In genomic region chr17:18179804-18180203, GRCh38 we compare ENCODE assay signal across 21 cellular contexts. TPM values are rescaled to one million over a fixed set of nuclear protein-coding genes. Genes with fewer than 3 reads are reported as not detected.
DNase-seq lines count a peak whose midpoint lies in the region; ATAC-seq and TF ChIP-seq lines count a peak whose summit lies in the region.
"Had no signal": no experiment of that assay in that cellular context is flagged by ENCODE, and none has a peak within 500 bp of the region (broad histone marks: within the 10 kb centered on the region; RNA-seq: fewer than 3 reads in every experiment).

No MANE protein-coding gene starts in this region.

- H3K4me3 Mint-ChIP-seq in activated naive CD4-positive, alpha-beta T cell treated with anti-CD3 and anti-CD28 coated beads for 36 hours: no peak overlapping the region
- peak overlapping the region; percentile 30 for H3K4me3 Mint-ChIP-seq in activated T-helper 17 cell treated with anti-CD3 and anti-CD28 coated beads, Interleukin-2, amount 50 U/mL, for 72 hours
- H3K4me3 Mint-ChIP-seq in mesothelial cell of epicardium: no peak overlapping the region
- no peak overlapping the region for H3K4me3 Mint-ChIP-seq in stimulated activated naive B cell treated with anti-CD40 and anti-IgM and Interleukin-4, amounts not matched to agents 10 μg/mL and 1 μg/mL and 100 μg/mL, for 72 hours

- peak overlapping the region; percentile 6 for H3K27ac Mint-ChIP-seq in activated naive CD4-positive, alpha-beta T cell treated with anti-CD3 and anti-CD28 coated beads for 36 hours
- H3K27ac Mint-ChIP-seq in activated naive CD4-positive, alpha-beta T cell treated with anti-CD3 and anti-CD28 coated beads, Interleukin-2, amount 50 U/mL, for 72 hours: no peak overlapping the region
- H3K27ac Mint-ChIP-seq in activated T-helper 17 cell treated with anti-CD3 and anti-CD28 coated beads, Interleukin-2, amount 50 U/mL, for 72 hours: no peak overlapping the region
- H3K27ac Mint-ChIP-seq in mesothelial cell of epicardium: peak overlapping the region; percentile 45
- peak overlapping the region; percentile 49 for H3K27ac Mint-ChIP-seq in stimulated activated naive B cell treated with anti-CD40 and anti-IgM and Interleukin-4, amounts not matched to agents 10 μg/mL and 1 μg/mL and 100 μg/mL, for 72 hours

- no peaks in the 10 kb centered on the region for H3K9me3 Mint-ChIP-seq in activated naive CD4-positive, alpha-beta T cell treated with anti-CD3 and anti-CD28 coated beads for 36 hours
- no peaks in the 10 kb centered on the region for H3K9me3 Mint-ChIP-seq in activated naive CD4-positive, alpha-beta T cell treated with anti-CD3 and anti-CD28 coated beads, Interleukin-2, amount 50 U/mL, for 72 hours
- H3K9me3 Mint-ChIP-seq in activated T-helper 17 cell treated with anti-CD3 and anti-CD28 coated beads, Interleukin-2, amount 50 U/mL, for 72 hours: no peaks in the 10 kb centered on the region
- H3K9me3 Mint-ChIP-seq in mesothelial cell of epicardium: no peaks in the 10 kb centered on the region
- no peaks in the 10 kb centered on the region for H3K9me3 Mint-ChIP-seq in stimulated activated naive B cell treated with anti-CD40 and anti-IgM and Interleukin-4, amounts not matched to agents 10 μg/mL and 1 μg/mL and 100 μg/mL, for 72 hours

- TF ChIP-seq CTCF in mesothelial cell of epicardium (IDR thresholded peaks at IDR 0.05; ENCODE audit: unreplicated experiment): no peak

- DNase-seq in activated naive CD4-positive, alpha-beta T cell treated with anti-CD3 and anti-CD28 coated beads for 36 hours: no peak
- DNase-seq in activated naive CD4-positive, alpha-beta T cell treated with anti-CD3 and anti-CD28 coated beads, Interleukin-2, amount 50 U/mL, for 72 hours (ENCODE audit: low spot score in 2 of 2): no peak
- no peak for DNase-seq in mesothelial cell of epicardium (ENCODE audit: low spot score in 2 of 2, unreplicated experiment in 2 of 2)
- DNase-seq in stimulated activated naive B cell treated with anti-CD40 and anti-IgM and Interleukin-4, amounts not matched to agents 10 μg/mL and 1 μg/mL and 100 μg/mL, for 72 hours: no peak
- DNase-seq in OCI-M2 (lab: John Stamatoyannopoulos, UW; ENCODE audit: unreplicated experiment): no peak
- DNase-seq: activated CD4-positive, CD25-positive, alpha-beta regulatory T cell; brain microvascular endothelial cell; DMS53; H7; mesendoderm; NCI-H1092; NCI-H187 treated with DMSO at 0.1 percent for 48 hours; NCI-H2171 treated with DMSO at 0.1 percent for 48 hours; NCI-H526; NK-92 treated with Interleukin-12 subunit alpha and Interleukin-12 subunit beta, amount 100 ng/mL, for 24 hours; PC-9; trophoblast cell had no signal

- intact Hi-C loops in activated naive CD4-positive, alpha-beta T cell treated with anti-CD3 and anti-CD28 coated beads for 36 hours (cut with micrococcal nuclease): loop anchor here (5.0 to 10.0 kb wide), 3 partner anchors 182 to 705 kb away; partner anchors contain the start of genes MED9 and SHMT1

- CTCF ChIA-PET in activated naive CD4-positive, alpha-beta T cell treated with anti-CD3 and anti-CD28 coated beads for 36 hours (lab: Charles Lee): no interaction called here

- H3K27me3 Mint-ChIP-seq in activated naive CD4-positive, alpha-beta T cell treated with anti-CD3 and anti-CD28 coated beads for 36 hours (ENCODE audit: low read depth): no peaks in the 10 kb centered on the region
- no peaks in the 10 kb centered on the region for H3K27me3 Mint-ChIP-seq in activated T-helper 17 cell treated with anti-CD3 and anti-CD28 coated beads, Interleukin-2, amount 50 U/mL, for 72 hours
- H3K27me3 Mint-ChIP-seq in mesothelial cell of epicardium (ENCODE audit: low read depth): no peaks in the 10 kb centered on the region
- no peaks in the 10 kb centered on the region for H3K27me3 Mint-ChIP-seq in stimulated activated naive B cell treated with anti-CD40 and anti-IgM and Interleukin-4, amounts not matched to agents 10 μg/mL and 1 μg/mL and 100 μg/mL, for 72 hours

- no peak for ATAC-seq in activated naive CD4-positive, alpha-beta T cell treated with anti-CD3 and anti-CD28 coated beads, Interleukin-2, amount 50 U/mL, for 72 hours
- ATAC-seq in activated T-helper 17 cell treated with anti-CD3 and anti-CD28 coated beads, Interleukin-2, amount 50 U/mL, for 72 hours (replicated peaks): no peak
- ATAC-seq in stimulated activated naive B cell treated with anti-CD40 and anti-IgM and Interleukin-4, amounts not matched to agents 10 μg/mL and 1 μg/mL and 100 μg/mL, for 72 hours (replicated peaks): no peak
- no peak for ATAC-seq in HG03025 (IDR thresholded peaks at IDR 0.05; ENCODE audit: low FRiP score, unreplicated experiment)
- ATAC-seq: left lobe of liver, Right ventricle myocardium inferior had no signal

- H3K36me3 Mint-ChIP-seq in activated naive CD4-positive, alpha-beta T cell treated with anti-CD3 and anti-CD28 coated beads for 36 hours (ENCODE audit: low read depth): peaks cover 4% of the 10 kb centered on the region
- peaks cover 4 to 5% of the 10 kb centered on the region in 2 donors for H3K36me3 Mint-ChIP-seq in activated naive CD4-positive, alpha-beta T cell treated with anti-CD3 and anti-CD28 coated beads, Interleukin-2, amount 50 U/mL, for 72 hours
- peaks cover 28% of the 10 kb centered on the region for H3K36me3 Mint-ChIP-seq in activated T-helper 17 cell treated with anti-CD3 and anti-CD28 coated beads, Interleukin-2, amount 50 U/mL, for 72 hours (ENCODE audit: low read depth)
- H3K36me3 Mint-ChIP-seq in mesothelial cell of epicardium: no peaks in the 10 kb centered on the region
- peaks cover 3 to 4% of the 10 kb centered on the region in 2 donors for H3K36me3 Mint-ChIP-seq in stimulated activated naive B cell treated with anti-CD40 and anti-IgM and Interleukin-4, amounts not matched to agents 10 μg/mL and 1 μg/mL and 100 μg/mL, for 72 hours

- peaks cover 19% of the 10 kb centered on the region for H3K4me1 Mint-ChIP-seq in activated naive CD4-positive, alpha-beta T cell treated with anti-CD3 and anti-CD28 coated beads for 36 hours (ENCODE audit: low read depth)
- H3K4me1 Mint-ChIP-seq in activated T-helper 17 cell treated with anti-CD3 and anti-CD28 coated beads, Interleukin-2, amount 50 U/mL, for 72 hours: peaks cover 16% of the 10 kb centered on the region
- peaks cover 18% of the 10 kb centered on the region for H3K4me1 Mint-ChIP-seq in mesothelial cell of epicardium
- H3K4me1 Mint-ChIP-seq in stimulated activated naive B cell treated with anti-CD40 and anti-IgM and Interleukin-4, amounts not matched to agents 10 μg/mL and 1 μg/mL and 100 μg/mL, for 72 hours: peaks cover 14 to 27% of the 10 kb centered on the region in 2 donors

RNA-seq across cellular contexts. Expression of gene ALKBH5, which starts 3.8 kb away (rescaled TPM):
- total RNA-seq in activated naive CD4-positive, alpha-beta T cell treated with anti-CD3 and anti-CD28 coated beads for 36 hours: 10 to 100 TPM; 83.4 to 86.7 TPM
- 100 to 1,000 TPM in 1 of 2 donors, 10 to 100 TPM in 1; 79.5 to 176 TPM for total RNA-seq in activated naive CD4-positive, alpha-beta T cell treated with anti-CD3 and anti-CD28 coated beads, Interleukin-2, amount 50 U/mL, for 72 hours
- total RNA-seq in activated T-helper 17 cell treated with anti-CD3 and anti-CD28 coated beads, Interleukin-2, amount 50 U/mL, for 72 hours: 100 to 1,000 TPM; 161 to 255 TPM
- 68.6 to 72.3 TPM (median 71.0 TPM) in 3 replicates for total RNA-seq in mesothelial cell of epicardium

RNA-seq across cellular contexts. Expression of gene LLGL1, which starts 45.6 kb away (rescaled TPM):
- 10 to 100 TPM; 14.8 to 15.0 TPM for total RNA-seq in activated naive CD4-positive, alpha-beta T cell treated with anti-CD3 and anti-CD28 coated beads for 36 hours
- 10 to 100 TPM; 14.5 to 15.0 TPM for total RNA-seq in activated naive CD4-positive, alpha-beta T cell treated with anti-CD3 and anti-CD28 coated beads, Interleukin-2, amount 50 U/mL, for 72 hours
- 10 to 100 TPM; 19.5 to 22.3 TPM for total RNA-seq in activated T-helper 17 cell treated with anti-CD3 and anti-CD28 coated beads, Interleukin-2, amount 50 U/mL, for 72 hours
- 70.8 to 72.5 TPM (median 72.1 TPM) in 3 replicates for total RNA-seq in mesothelial cell of epicardium

Comparison
In these comparisons a context has a peak if more than half of its experiments do, and no peak if none do; other contexts are left out.
1. H3K27ac Mint-ChIP-seq: peak in activated naive CD4-positive, alpha-beta T cell treated with anti-CD3 and anti-CD28 coated beads for 36 hours (single experiment), mesothelial cell of epicardium (single experiment) and stimulated activated naive B cell treated with anti-CD40 and anti-IgM and Interleukin-4, amounts not matched to agents 10 μg/mL and 1 μg/mL and 100 μg/mL, for 72 hours (single experiment); none in activated naive CD4-positive, alpha-beta T cell treated with anti-CD3 and anti-CD28 coated beads, Interleukin-2, amount 50 U/mL, for 72 hours (0 of 2) and activated T-helper 17 cell treated with anti-CD3 and anti-CD28 coated beads, Interleukin-2, amount 50 U/mL, for 72 hours (single experiment).